9 cellular contexts compared by ENCODE assay signal in genomic region chr18:4454548-4455112, GRCh38. TPM values are rescaled to one million over a fixed set of nuclear protein-coding genes. Genes with fewer than 3 reads are reported as not detected.
DNase-seq lines count a peak whose midpoint lies in the region; ATAC-seq and TF ChIP-seq lines count a peak whose summit lies in the region.
"Had no signal": no experiment of that assay in that cellular context is flagged by ENCODE, and none has a peak within 500 bp of the region (broad histone marks: within the 10 kb centered on the region; RNA-seq: fewer than 3 reads in every experiment).

No MANE protein-coding gene starts in this region.

- peaks cover 14% of the 10 kb centered on the region for H3K27me3 Mint-ChIP-seq in nephron progenitor cell (ENCODE audit: low read depth, poor library complexity)

- in situ Hi-C loops in KBM-7 (cut with MboI; ENCODE audit: low pct_unique_long_range_greater_than_20kb, low sequenced_read_pairs): no loop called here

- no peaks in the 10 kb centered on the region for H3K36me3 ChIP-seq in ectodermal cell (ENCODE audit: control insufficient read depth, insufficient read depth, low read length)

- H3K9me3 Mint-ChIP-seq in nephron progenitor cell: no peaks in the 10 kb centered on the region

- H3K27me3 ChIP-seq in ectodermal cell (ENCODE audit: control insufficient read depth, insufficient read depth, low read length, poor library complexity, severe bottlenecking): peaks cover 13% of the 10 kb centered on the region

- DNase-seq in nephron progenitor cell: peak; percentile 55
- no peak for DNase-seq in KBM-7
- DNase-seq in T-helper 2 cell: no peak
- DNase-seq in DMS79 (lab: John Stamatoyannopoulos, UW): no peak
- DNase-seq: Caco-2 had no signal

- peaks cover 4% of the 10 kb centered on the region for H3K4me1 ChIP-seq in ectodermal cell (ENCODE audit: control insufficient read depth, insufficient read depth, low read length)

- H3K9me3 ChIP-seq in ectodermal cell (ENCODE audit: control insufficient read depth, low read length): no peaks in the 10 kb centered on the region
- H3K9me3 ChIP-seq: Caco-2 had no signal

- peaks cover 28% of the 10 kb centered on the region for H3K4me1 Mint-ChIP-seq in nephron progenitor cell

- ATAC-seq in HG02798 (IDR thresholded peaks at IDR 0.05; ENCODE audit: poor library complexity, unreplicated experiment) (peak; percentile 4), GM21515 (IDR thresholded peaks at IDR 0.05; ENCODE audit: unreplicated experiment) (no peak)

- 0% methylated on average over 65 of the region's 65 CpGs for WGBS in ectodermal cell, 2 experiments

- TF ChIP-seq CTCF in nephron progenitor cell (IDR thresholded peaks at IDR 0.05): no peak

- peak overlapping the region; percentile 91 for H3K4me3 Mint-ChIP-seq in nephron progenitor cell

- H3K27ac Mint-ChIP-seq in nephron progenitor cell: no peak overlapping the region

- peak overlapping the region; percentile 62 for H3K4me3 ChIP-seq in GM08714 (ENCODE audit: low read length)
- peak overlapping the region; percentile 85 for H3K4me3 ChIP-seq in ectodermal cell (ENCODE audit: insufficient read depth, low read depth, low read length)

- no peaks in the 10 kb centered on the region for H3K36me3 Mint-ChIP-seq in nephron progenitor cell (ENCODE audit: low read depth)

- H3K27ac ChIP-seq in ectodermal cell (ENCODE audit: insufficient read depth, low read depth, low read length, poor library complexity, severe bottlenecking): peak overlapping the region; percentile 60

RNA-seq across cellular contexts. Expression of gene DLGAP1, which starts 0.5 kb away (rescaled TPM):
- polyA plus RNA-seq in ectodermal cell (2013, experiment 1 of 4): 5.8 TPM
- 6.4 TPM for polyA plus RNA-seq in ectodermal cell (2013, experiment 2 of 4)
- 6.5 TPM for polyA plus RNA-seq in ectodermal cell (2013, experiment 3 of 4)
- polyA plus RNA-seq in ectodermal cell (2013, experiment 4 of 4): 6.8 TPM
